Comparison of ENCODE assay signal across 22 cellular contexts in the genomic region with DNA sequence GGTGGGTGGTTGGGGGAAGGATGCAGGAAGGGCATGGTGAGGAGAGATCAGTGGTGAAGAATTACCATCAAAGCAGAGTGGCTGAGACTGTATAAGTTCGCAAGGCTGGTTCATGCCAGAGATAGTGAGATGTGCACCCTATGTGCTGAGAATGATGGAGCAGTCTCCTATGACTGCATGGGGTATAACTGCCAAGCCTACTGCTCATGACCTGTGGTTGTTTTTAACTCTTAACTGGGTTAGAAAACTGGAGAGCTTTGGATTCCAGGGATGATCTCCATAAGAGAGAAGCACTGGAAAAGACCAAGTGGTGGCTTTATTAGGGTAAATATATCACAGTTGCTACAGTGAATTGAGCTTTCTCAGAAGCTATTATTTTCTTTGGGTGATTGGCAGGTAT.
"Had no signal": no experiment of that assay in that cellular context is flagged by ENCODE, and none has a peak within 500 bp of the region (broad histone marks: within the 10 kb centered on the region; RNA-seq: fewer than 3 reads in every experiment).

No MANE protein-coding gene starts in this region.

- DNase-seq: activated CD4-positive, alpha-beta T cell treated with anti-CD3 and anti-CD28 coated beads, Interleukin-2, amount 50 U/mL, for 1 hour; activated CD4-positive, CD25-positive, alpha-beta regulatory T cell; anterior cingulate cortex; effector CD4-positive, alpha-beta T cell; hippocampal formation; lower lobe of right lung; mucosa of descending colon; naive thymus-derived CD8-positive, alpha-beta T cell; nucleus accumbens; right lobe of liver; spleen; stimulated activated CD4-positive, alpha-beta T cell treated with anti-CD3 and anti-CD28 coated beads, Interleukin-1b, Interleukin-23, amount 100 ng/mL, for 48 hours; stimulated activated naive B cell treated with anti-CD40 and anti-IgM and Interleukin-4, amounts not matched to agents 10 μg/mL and 1 μg/mL and 100 μg/mL, for 72 hours; T-helper 17 cell had no signal

- H3K4me1 Mint-ChIP-seq: naive thymus-derived CD8-positive, alpha-beta T cell; stimulated activated naive B cell treated with anti-CD40 and anti-IgM and Interleukin-4, amounts not matched to agents 10 μg/mL and 1 μg/mL and 100 μg/mL, for 72 hours had no signal

- ATAC-seq: gastroesophageal sphincter; lower lobe of right lung; mucosa of descending colon; naive thymus-derived CD8-positive, alpha-beta T cell; right lobe of liver; stimulated activated naive B cell treated with anti-CD40 and anti-IgM and Interleukin-4, amounts not matched to agents 10 μg/mL and 1 μg/mL and 100 μg/mL, for 72 hours; T-helper 17 cell had no signal

- FAIRE-seq: colon, TTC549 had no signal

- H3K4me3 ChIP-seq: gastroesophageal sphincter, lower lobe of right lung, mucosa of descending colon, prostate gland, right lobe of liver, spleen, tibial nerve had no signal

- H3K9me3 ChIP-seq: gastroesophageal sphincter, lower lobe of right lung, mucosa of descending colon, prostate gland, right lobe of liver, spleen, tibial nerve had no signal

- H3K27me3 ChIP-seq: gastroesophageal sphincter, right lobe of liver, spleen, tibial nerve had no signal

- H3K36me3 ChIP-seq: prostate gland, right lobe of liver had no signal

- H3K27ac Mint-ChIP-seq: activated naive CD8-positive, alpha-beta T cell; activated T-helper 2 cell treated with anti-CD3 and anti-CD28 coated beads, Interferon-gamma antibody, Interleukin-2, Interleukin-4, amounts not matched to agents 10 μg/mL and 5 μg/mL and 100 μg/mL, durations not matched to agents 14 hours and 24 hours and 36 hours; stimulated activated naive B cell treated with anti-CD40 and anti-IgM and Interleukin-4, amounts not matched to agents 10 μg/mL and 1 μg/mL and 100 μg/mL, for 72 hours; T-helper 17 cell had no signal

- H3K27me3 Mint-ChIP-seq: activated naive CD8-positive, alpha-beta T cell; naive thymus-derived CD8-positive, alpha-beta T cell; stimulated activated naive B cell treated with anti-CD40 and anti-IgM and Interleukin-4, amounts not matched to agents 10 μg/mL and 1 μg/mL and 100 μg/mL, for 72 hours; T-helper 17 cell had no signal

- H3K4me1 ChIP-seq: gastroesophageal sphincter, lower lobe of right lung, right lobe of liver, spleen had no signal

- H3K4me3 Mint-ChIP-seq: activated naive CD8-positive, alpha-beta T cell; naive thymus-derived CD8-positive, alpha-beta T cell; stimulated activated naive B cell treated with anti-CD40 and anti-IgM and Interleukin-4, amounts not matched to agents 10 μg/mL and 1 μg/mL and 100 μg/mL, for 72 hours; T-helper 17 cell had no signal

- H3K9me3 Mint-ChIP-seq: activated T-helper 2 cell treated with anti-CD3 and anti-CD28 coated beads, Interferon-gamma antibody, Interleukin-2, Interleukin-4, amounts not matched to agents 10 μg/mL and 5 μg/mL and 100 μg/mL, durations not matched to agents 14 hours and 24 hours and 36 hours; naive thymus-derived CD8-positive, alpha-beta T cell; stimulated activated naive B cell treated with anti-CD40 and anti-IgM and Interleukin-4, amounts not matched to agents 10 μg/mL and 1 μg/mL and 100 μg/mL, for 72 hours had no signal

- H3K27ac ChIP-seq: epithelial cell of prostate, gastroesophageal sphincter, lower lobe of right lung, prostate gland, right lobe of liver, spleen, tibial nerve had no signal
